In the genomic region with DNA sequence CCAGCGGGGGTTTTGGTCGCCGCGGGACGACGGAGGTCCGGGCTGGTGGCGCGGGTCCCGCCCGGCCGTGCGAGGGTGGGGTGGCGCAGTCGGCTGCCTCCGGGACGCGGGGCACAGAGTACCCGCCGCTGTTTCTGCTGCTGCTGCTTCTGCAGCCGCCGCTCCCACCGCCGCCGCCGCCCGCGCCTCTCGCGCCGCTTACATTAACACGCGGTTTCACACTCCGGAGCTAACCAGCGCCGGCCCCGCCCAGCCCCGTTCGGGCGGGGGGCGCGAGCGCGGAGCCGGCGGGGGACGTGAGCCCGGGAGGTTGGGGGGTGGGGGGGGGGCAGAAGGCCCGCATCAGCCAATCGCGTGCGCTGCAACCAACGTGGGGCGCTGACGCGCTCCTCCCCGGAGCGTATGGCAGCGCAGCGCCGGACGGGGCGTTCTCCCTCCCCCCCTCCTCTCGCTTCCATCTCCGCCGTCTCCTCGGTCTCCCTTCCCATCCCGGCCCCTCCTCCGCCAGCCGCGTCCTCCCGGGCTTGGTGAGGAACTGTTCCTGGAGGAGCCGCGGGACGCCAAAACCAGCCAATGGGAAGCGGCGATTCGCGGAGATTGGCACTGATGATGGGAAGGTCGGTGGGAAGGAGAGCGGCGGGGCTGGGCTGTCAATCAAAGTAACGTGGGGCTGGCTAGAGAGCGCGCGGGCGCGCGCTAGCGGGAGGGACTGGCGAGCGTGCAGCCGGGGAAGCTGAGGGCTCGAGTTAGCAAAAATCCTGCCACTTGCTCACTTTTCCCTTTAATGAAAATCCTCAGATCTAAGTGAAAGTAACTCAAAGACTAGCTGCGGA, we compare ENCODE assay signal across 8 cellular contexts. TPM values are rescaled to one million over a fixed set of nuclear protein-coding genes. Genes with fewer than 3 reads are reported as not detected.
DNase-seq lines count a peak whose midpoint lies in the region; ATAC-seq and TF ChIP-seq lines count a peak whose summit lies in the region.

A gene (minus strand): TSS at position 205 of the 833 bp plus-strand sequence. CDS start 1,307 bp downstream, outside the sequence.

- H3K9ac ChIP-seq in endodermal cell (ENCODE audit: extremely low read depth, low read length, poor library complexity, severe bottlenecking), result peak within 1 kb of the TSS; percentile 72

- H3K27ac ChIP-seq in endodermal cell (ENCODE audit: low read depth, low read length), result peak within 1 kb of the TSS; percentile 76

- no peaks in the 10 kb centered on the region for H3K9me3 ChIP-seq in endodermal cell (ENCODE audit: control insufficient read depth, low read length)

- H3K36me3 Mint-ChIP-seq in endodermal cell (ENCODE audit: low read depth), result no peaks in the 10 kb centered on the region
- H3K36me3 Mint-ChIP-seq in memory B cell, result no peaks in the 10 kb centered on the region

- H3K27me3 ChIP-seq in endodermal cell (ENCODE audit: control insufficient read depth, insufficient read depth, low read length, poor library complexity, severe bottlenecking), result peaks cover 30% of the 10 kb centered on the region

- no peak within 1 kb of the TSS for H3K4me3 Mint-ChIP-seq in endodermal cell
- H3K4me3 Mint-ChIP-seq in memory B cell, result peak within 1 kb of the TSS; percentile 100

- H3K36me3 ChIP-seq in endodermal cell (ENCODE audit: control insufficient read depth, insufficient read depth, low read length), result peaks cover 24% of the 10 kb centered on the region

- H3K4me1 Mint-ChIP-seq in endodermal cell (peaks cover 22% of the 10 kb centered on the region), memory B cell (peaks cover 8% of the 10 kb centered on the region)

- ATAC-seq in GM19397 (IDR thresholded peaks at IDR 0.05; ENCODE audit: unreplicated experiment), result peak; percentile 79
- peak; percentile 77 for ATAC-seq in HG03558 (IDR thresholded peaks at IDR 0.05; ENCODE audit: extremely low read depth, unreplicated experiment)
- peak; percentile 70 for ATAC-seq in memory B cell (ENCODE audit: low read depth)

- H3K27ac Mint-ChIP-seq in endodermal cell (peak within 1 kb of the TSS; percentile 98), memory B cell (peak within 1 kb of the TSS; percentile 95)

- peak within 1 kb of the TSS; percentile 98 for H3K4me3 ChIP-seq in endodermal cell (ENCODE audit: low read length)

- no peak for TF ChIP-seq CTCF in endodermal cell (conservative IDR thresholded peaks at IDR 0.05)

- peaks cover 13% of the 10 kb centered on the region for H3K4me1 ChIP-seq in endodermal cell (ENCODE audit: control insufficient read depth, insufficient read depth, low read length)

- DNase-seq in Ammon's horn (ENCODE audit: low spot score), result peak; percentile 99
- peak; percentile 98 for DNase-seq in NCI-H748 treated with DMSO at 0.1 percent for 48 hours (lab: John Stamatoyannopoulos, UW)
- DNase-seq in activated CD8-positive, alpha-beta memory T cell treated with anti-CD3 and anti-CD28 coated beads, Interleukin-2, amount 50 U/mL, for 4 hours, result peak; percentile 81
- DNase-seq in endodermal cell, result peak; percentile 100
- peak; percentile 90 to 96 for DNase-seq in memory B cell (ENCODE audit: low spot score in 2 of 2)
- DNase-seq in stimulated activated CD4-positive, alpha-beta T cell treated with anti-CD3 and anti-CD28 coated beads, TNF-alpha, amount 100 ng/mL, for 48 hours (ENCODE audit: low read depth in 3 of 3), result peak; percentile 39 to 63 (median 58)

- 0% methylated on average over 3 to 93 of the region's 95 CpGs for WGBS in endodermal cell (ENCODE audit: insufficient coverage in 1 of 2, insufficient read length in 1 of 2), 2 experiments

- H3K9me3 Mint-ChIP-seq in endodermal cell (no peaks in the 10 kb centered on the region), memory B cell (no peaks in the 10 kb centered on the region)

- H3K27me3 Mint-ChIP-seq in endodermal cell (ENCODE audit: insufficient read depth) (peaks cover 36% of the 10 kb centered on the region), memory B cell (no peaks in the 10 kb centered on the region)

RNA-seq across cellular contexts. Expression of the gene that starts here (rescaled TPM):
- 10 to 100 TPM; 49.7 to 73.5 TPM for total RNA-seq in endodermal cell
- 133 TPM for polyA plus RNA-seq in endodermal cell (2013, experiment 1 of 2)
- 117 TPM for polyA plus RNA-seq in endodermal cell (2013, experiment 2 of 2)

Comparison
In these comparisons a context has a peak if more than half of its experiments do, and no peak if none do; other contexts are left out.
1. Peak in every context shown above with its lines: DNase-seq, ATAC-seq, H3K4me3 ChIP-seq and H3K27ac ChIP-seq.